ENCODE assay signal across 8 cellular contexts in the genomic region with DNA sequence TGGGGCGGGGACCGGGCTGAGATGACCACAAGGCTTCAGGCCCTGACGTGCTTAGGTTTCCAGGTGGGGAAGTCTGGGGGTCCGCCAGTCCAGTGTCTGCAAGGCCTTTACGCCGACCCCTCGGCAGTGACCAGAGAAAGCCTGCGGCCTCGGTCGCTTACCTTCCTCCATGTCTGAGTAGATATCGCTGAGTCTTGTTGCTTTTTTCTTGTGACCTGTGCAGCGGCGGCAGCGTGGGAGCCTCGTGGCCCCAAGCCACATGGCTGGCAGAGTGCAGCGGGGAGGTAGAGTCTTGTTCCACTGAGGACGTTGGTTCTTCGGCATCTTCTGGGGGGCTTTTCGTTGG. TPM values are rescaled to one million over a fixed set of nuclear protein-coding genes. Genes with fewer than 3 reads are reported as not detected.
DNase-seq lines count a peak whose midpoint lies in the region; ATAC-seq, FAIRE-seq and TF ChIP-seq lines count a peak whose summit lies in the region.

No MANE protein-coding gene starts in this region.

- TF ChIP-seq CTCF in pancreas (IDR thresholded peaks at IDR 0.05): no peak

- no peaks in the 10 kb centered on the region for H3K9me3 ChIP-seq in pancreas

- H3K27ac ChIP-seq in pancreas: peak overlapping the region; percentile 84 to 88 (median 85)

- peaks cover 3 to 21% (median 14%) of the 10 kb centered on the region in 3 donors for H3K36me3 ChIP-seq in pancreas

- TF ChIP-seq POLR2A in erythroblast (IDR thresholded peaks at IDR 0.05; ENCODE audit: low read length): peak; percentile 43

- H3K4me1 ChIP-seq in pancreas: peaks cover 0 to 12% (median 11%) of the 10 kb centered on the region in 3 donors

- ATAC-seq in HG03097 (IDR thresholded peaks at IDR 0.05; ENCODE audit: low FRiP score, unreplicated experiment) (peak; percentile 13), pancreas (peak; percentile 29 to 50 (median 36))

- intact Hi-C loops in pancreas (cut with DNase I): no loop called here

- peak overlapping the region; percentile 64 to 95 (median 84) for H3K4me3 ChIP-seq in pancreas

- H3K27me3 ChIP-seq in pancreas: no peaks in the 10 kb centered on the region

- 0 to 1% methylated on average over 19 of the region's 19 CpGs for WGBS in pancreas, 2 donors

- FAIRE-seq in pancreas (lab: Jason Lieb, UNC): no peak

- DNase-seq in DMS53 (lab: John Stamatoyannopoulos, UW) (peak; percentile 67), DMS53 treated with DMSO at 0.1 percent for 48 hours (lab: John Stamatoyannopoulos, UW; ENCODE audit: unreplicated experiment) (no peak), erythroblast (lab: John Stamatoyannopoulos, UW) (peak; percentile 72 to 77), pancreas (peak in 1 of 6 donors; percentile 64), DMS79 (lab: John Stamatoyannopoulos, UW) (no peak), cerebellar cortex (ENCODE audit: low spot score) (no peak)
- DNase-seq in activated CD4-positive, alpha-beta T cell treated with anti-CD3 and anti-CD28 coated beads for 4 hours: peak; percentile 57 to 62

RNA-seq across cellular contexts. Expression of a gene that starts 0.3 kb away (rescaled TPM):
- 10 to 100 TPM; 14.8 to 33.7 (median 27.6) TPM for total RNA-seq in pancreas
- polyA plus RNA-seq in pancreas: 10 to 100 TPM; 15.1 to 23.8 TPM

RNA-seq across cellular contexts. Expression of a gene that starts 19.7 kb away (rescaled TPM):
- total RNA-seq in pancreas: 10 to 100 TPM; 11.7 to 20.4 (median 16.9) TPM
- polyA plus RNA-seq in pancreas: 10 to 100 TPM; 26.4 to 31.2 TPM

RNA-seq across cellular contexts. Expression of a gene that starts 32.4 kb away (rescaled TPM):
- 10 to 100 TPM; 12.5 to 32.1 (median 16.5) TPM for total RNA-seq in pancreas
- polyA plus RNA-seq in pancreas: 10 to 100 TPM; 20.1 to 26.2 TPM

Comparison
In these comparisons a context has a peak if more than half of its experiments do, and no peak if none do; other contexts are left out.
1. DNase-seq: peak in DMS53 (single experiment), activated CD4-positive, alpha-beta T cell treated with anti-CD3 and anti-CD28 coated beads for 4 hours (2 of 2) and erythroblast (2 of 2); none in DMS53 treated with DMSO at 0.1 percent for 48 hours (single experiment), DMS79 (single experiment) and cerebellar cortex (single experiment).